Comparison of ENCODE assay signal across 26 cellular contexts in the genomic region with DNA sequence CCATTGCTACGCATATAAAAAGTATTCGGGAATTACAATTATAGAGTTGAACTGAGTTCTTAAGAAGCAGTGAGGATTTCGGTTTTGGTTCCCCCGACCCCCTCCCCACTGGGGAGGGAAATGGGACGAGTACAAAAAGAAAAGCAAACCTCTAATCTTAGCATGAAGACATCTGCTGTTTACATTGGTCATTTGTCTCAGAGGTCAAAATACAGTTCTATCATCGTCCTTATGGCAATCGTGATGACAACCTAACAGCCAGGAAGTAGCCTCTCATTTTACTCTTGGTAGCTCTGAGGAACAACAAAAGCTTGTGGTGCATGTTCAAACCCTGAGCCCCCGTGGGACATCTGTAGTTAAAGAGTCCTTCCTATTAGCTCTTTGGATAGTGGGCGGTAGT.
"Had no signal": no experiment of that assay in that cellular context is flagged by ENCODE, and none has a peak within 500 bp of the region (broad histone marks: within the 10 kb centered on the region; RNA-seq: fewer than 3 reads in every experiment).

No MANE protein-coding gene starts in this region.

- DNase-seq: activated CD4-positive, alpha-beta memory T cell treated with anti-CD3 and anti-CD28 coated beads, Interleukin-2, amount 10 ng/mL, durations not matched to agents 7 days and 5 days; activated CD4-positive, alpha-beta T cell treated with anti-CD3 and anti-CD28 coated beads for 1 hour; activated CD4-positive, alpha-beta T cell treated with anti-CD3 and anti-CD28 coated beads for 48 hours; activated CD4-positive, CD25-positive, alpha-beta regulatory T cell; activated CD8-positive, alpha-beta memory T cell treated with anti-CD3 and anti-CD28 coated beads for 24 hours; activated CD8-positive, alpha-beta memory T cell treated with anti-CD3 and anti-CD28 coated beads, Interleukin-2, amount 10 ng/mL, durations not matched to agents 7 days and 5 days; activated CD8-positive, alpha-beta memory T cell treated with anti-CD3 and anti-CD28 coated beads, Interleukin-2, amount 50 U/mL, for 48 hours; activated effector memory CD4-positive, alpha-beta T cell treated with Interleukin-2 at 50 U/mL for 16 hours; activated naive CD4-positive, alpha-beta T cell treated with anti-CD3 and anti-CD28 coated beads, Interleukin-2, amount 10 ng/mL, durations not matched to agents 7 days and 5 days; activated naive CD8-positive, alpha-beta T cell treated with anti-CD3 and anti-CD28 coated beads, Interleukin-2, amount 50 U/mL, for 24 hours; activated T-cell treated with anti-CD3 and anti-CD28 coated beads, Interleukin-2, amount 50 U/mL, for 48 hours; anterior cingulate cortex; brain microvascular endothelial cell; central memory CD4-positive, alpha-beta T cell; NCI-H1092 treated with DMSO at 0.1 percent for 48 hours; NCI-H1417; NCI-H187 treated with DMSO at 0.1 percent for 48 hours; NCI-H2081; NCI-H2171 treated with DMSO at 0.1 percent for 48 hours; NCI-H2227 treated with DMSO at 0.1 percent for 48 hours; NCI-H446; NCI-H510A treated with DMSO at 0.1 percent for 48 hours; PC-3; Right ventricle myocardium superior; T1000; WERI-Rb-1 had no signal

- H3K27me3 ChIP-seq: brain microvascular endothelial cell had no signal

- H3K27ac ChIP-seq: brain microvascular endothelial cell, WERI-Rb-1 had no signal

- ATAC-seq: activated CD8-positive, alpha-beta memory T cell treated with anti-CD3 and anti-CD28 coated beads, Interleukin-2, amount 10 ng/mL, durations not matched to agents 7 days and 5 days; activated naive CD8-positive, alpha-beta T cell treated with anti-CD3 and anti-CD28 coated beads, Interleukin-2, amount 50 U/mL, for 24 hours; PC-3 had no signal

- H3K36me3 ChIP-seq: brain microvascular endothelial cell, WERI-Rb-1 had no signal
